1 cellular context compared by ENCODE assay signal in the genomic region with DNA sequence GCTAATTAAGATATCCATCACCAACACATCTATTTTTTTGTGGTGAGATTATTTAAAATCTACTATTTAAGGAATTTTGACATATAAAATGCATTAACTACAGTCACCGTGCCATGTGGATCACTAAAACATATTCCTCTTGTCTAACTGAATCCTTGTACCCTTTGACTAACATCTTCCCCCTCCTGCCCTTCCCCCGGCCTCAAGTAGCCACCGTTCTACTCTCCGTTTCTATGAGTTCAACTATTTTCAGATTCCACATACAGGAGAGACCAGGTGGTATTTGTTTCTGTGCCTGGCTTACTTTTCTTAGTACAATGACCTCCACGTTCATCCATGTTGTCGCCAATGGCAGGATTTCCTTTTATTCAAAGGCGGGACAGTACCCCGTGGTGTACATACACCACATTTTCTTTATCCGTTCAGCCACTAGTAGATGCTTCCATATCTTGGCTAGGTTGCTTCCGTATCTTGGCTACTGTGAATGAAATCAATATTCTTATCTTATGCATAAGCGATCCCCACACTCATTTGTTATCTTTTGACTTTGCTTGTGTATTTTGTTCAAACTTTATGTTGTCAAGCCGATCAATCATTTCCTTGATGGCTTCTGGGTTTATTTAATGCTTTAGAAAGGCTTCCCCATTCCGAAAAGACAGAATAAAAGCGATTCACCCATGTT.
TF ChIP-seq lines count a peak whose summit lies in the region.

No MANE protein-coding gene starts in this region.

TF ChIP-seq in WTC11, 78 proteins besides CTCF, POLR2A, EP300 and RAD21 (continued from another document):
- TF ChIP-seq, protein P1, sequence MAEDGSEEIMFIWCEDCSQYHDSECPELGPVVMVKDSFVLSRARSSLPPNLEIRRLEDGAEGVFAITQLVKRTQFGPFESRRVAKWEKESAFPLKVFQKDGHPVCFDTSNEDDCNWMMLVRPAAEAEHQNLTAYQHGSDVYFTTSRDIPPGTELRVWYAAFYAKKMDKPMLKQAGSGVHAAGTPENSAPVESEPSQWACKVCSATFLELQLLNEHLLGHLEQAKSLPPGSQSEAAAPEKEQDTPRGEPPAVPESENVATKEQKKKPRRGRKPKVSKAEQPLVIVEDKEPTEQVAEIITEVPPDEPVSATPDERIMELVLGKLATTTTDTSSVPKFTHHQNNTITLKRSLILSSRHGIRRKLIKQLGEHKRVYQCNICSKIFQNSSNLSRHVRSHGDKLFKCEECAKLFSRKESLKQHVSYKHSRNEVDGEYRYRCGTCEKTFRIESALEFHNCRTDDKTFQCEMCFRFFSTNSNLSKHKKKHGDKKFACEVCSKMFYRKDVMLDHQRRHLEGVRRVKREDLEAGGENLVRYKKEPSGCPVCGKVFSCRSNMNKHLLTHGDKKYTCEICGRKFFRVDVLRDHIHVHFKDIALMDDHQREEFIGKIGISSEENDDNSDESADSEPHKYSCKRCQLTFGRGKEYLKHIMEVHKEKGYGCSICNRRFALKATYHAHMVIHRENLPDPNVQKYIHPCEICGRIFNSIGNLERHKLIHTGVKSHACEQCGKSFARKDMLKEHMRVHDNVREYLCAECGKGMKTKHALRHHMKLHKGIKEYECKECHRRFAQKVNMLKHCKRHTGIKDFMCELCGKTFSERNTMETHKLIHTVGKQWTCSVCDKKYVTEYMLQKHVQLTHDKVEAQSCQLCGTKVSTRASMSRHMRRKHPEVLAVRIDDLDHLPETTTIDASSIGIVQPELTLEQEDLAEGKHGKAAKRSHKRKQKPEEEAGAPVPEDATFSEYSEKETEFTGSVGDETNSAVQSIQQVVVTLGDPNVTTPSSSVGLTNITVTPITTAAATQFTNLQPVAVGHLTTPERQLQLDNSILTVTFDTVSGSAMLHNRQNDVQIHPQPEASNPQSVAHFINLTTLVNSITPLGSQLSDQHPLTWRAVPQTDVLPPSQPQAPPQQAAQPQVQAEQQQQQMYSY (CRISPR knock-in tag; IDR thresholded peaks at IDR 0.05), result no peak
- TF ChIP-seq SP1 (CRISPR knock-in tag; conservative IDR thresholded peaks at IDR 0.05) (no peak), GTF2I (CRISPR knock-in tag; conservative IDR thresholded peaks at IDR 0.05) (no peak), MXD4 (CRISPR knock-in tag; IDR thresholded peaks at IDR 0.05; ENCODE audit: borderline replicate concordance) (no peak), ZNF416 (CRISPR knock-in tag; IDR thresholded peaks at IDR 0.05) (no peak), CREB1 (CRISPR knock-in tag; IDR thresholded peaks at IDR 0.05) (no peak), FOXJ3 (CRISPR knock-in tag; IDR thresholded peaks at IDR 0.05; ENCODE audit: borderline replicate concordance) (no peak)
- TF ChIP-seq, protein P2, sequence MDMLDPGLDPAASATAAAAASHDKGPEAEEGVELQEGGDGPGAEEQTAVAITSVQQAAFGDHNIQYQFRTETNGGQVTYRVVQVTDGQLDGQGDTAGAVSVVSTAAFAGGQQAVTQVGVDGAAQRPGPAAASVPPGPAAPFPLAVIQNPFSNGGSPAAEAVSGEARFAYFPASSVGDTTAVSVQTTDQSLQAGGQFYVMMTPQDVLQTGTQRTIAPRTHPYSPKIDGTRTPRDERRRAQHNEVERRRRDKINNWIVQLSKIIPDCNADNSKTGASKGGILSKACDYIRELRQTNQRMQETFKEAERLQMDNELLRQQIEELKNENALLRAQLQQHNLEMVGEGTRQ (CRISPR knock-in tag; IDR thresholded peaks at IDR 0.05), result no peak
- TF ChIP-seq, protein P3, sequence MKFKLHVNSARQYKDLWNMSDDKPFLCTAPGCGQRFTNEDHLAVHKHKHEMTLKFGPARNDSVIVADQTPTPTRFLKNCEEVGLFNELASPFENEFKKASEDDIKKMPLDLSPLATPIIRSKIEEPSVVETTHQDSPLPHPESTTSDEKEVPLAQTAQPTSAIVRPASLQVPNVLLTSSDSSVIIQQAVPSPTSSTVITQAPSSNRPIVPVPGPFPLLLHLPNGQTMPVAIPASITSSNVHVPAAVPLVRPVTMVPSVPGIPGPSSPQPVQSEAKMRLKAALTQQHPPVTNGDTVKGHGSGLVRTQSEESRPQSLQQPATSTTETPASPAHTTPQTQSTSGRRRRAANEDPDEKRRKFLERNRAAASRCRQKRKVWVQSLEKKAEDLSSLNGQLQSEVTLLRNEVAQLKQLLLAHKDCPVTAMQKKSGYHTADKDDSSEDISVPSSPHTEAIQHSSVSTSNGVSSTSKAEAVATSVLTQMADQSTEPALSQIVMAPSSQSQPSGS (CRISPR knock-in tag; IDR thresholded peaks at IDR 0.05; ENCODE audit: borderline replicate concordance, low read depth), result no peak
